Comparison of ENCODE assay signal across 1 cellular context in genomic region chr11:76233196-76233921, GRCh38.
TF ChIP-seq lines count a peak whose summit lies in the region.

No MANE protein-coding gene starts in this region.

TF ChIP-seq in IMR-90, 13 proteins besides CTCF, POLR2A, EP300 and RAD21:
- TF ChIP-seq BHLHE40 (IDR thresholded peaks at IDR 0.05; ENCODE audit: low read depth, low read length) (no peak), NFE2L2 (IDR thresholded peaks at IDR 0.05; ENCODE audit: low read depth, low read length) (no peak), RFX5 (IDR thresholded peaks at IDR 0.05; ENCODE audit: low read depth, low read length) (no peak), RCOR1 (IDR thresholded peaks at IDR 0.05; ENCODE audit: insufficient replicate concordance, low read length) (no peak), CHD1 (IDR thresholded peaks at IDR 0.05; ENCODE audit: low read depth, low read length) (no peak), MAFK (IDR thresholded peaks at IDR 0.05; ENCODE audit: low read depth, low read length) (no peak), ELK1 (IDR thresholded peaks at IDR 0.05; ENCODE audit: borderline replicate concordance, low read depth, low read length) (no peak), SMC3 (IDR thresholded peaks at IDR 0.05; ENCODE audit: low read depth, low read length) (no peak), USF2 (IDR thresholded peaks at IDR 0.05; ENCODE audit: low read depth, low read length) (no peak), CEBPB (IDR thresholded peaks at IDR 0.05; ENCODE audit: low read depth, low read length) (no peak), FOS (IDR thresholded peaks at IDR 0.05; ENCODE audit: low read depth, low read length) (no peak), MAZ (IDR thresholded peaks at IDR 0.05; ENCODE audit: borderline replicate concordance, low read depth, low read length) (no peak), MXI1 (IDR thresholded peaks at IDR 0.05; ENCODE audit: borderline replicate concordance, low read depth, low read length) (no peak)
